8 cellular contexts compared by ENCODE assay signal in genomic region chr2:217223222-217223930, GRCh38.
A peak's percentile ranks its signal among the peaks of the same experiment; 100 is the strongest.
DNase-seq lines count a peak whose midpoint lies in the region; ATAC-seq and TF ChIP-seq lines count a peak whose summit lies in the region.

No MANE protein-coding gene starts in this region.

- H3K27ac Mint-ChIP-seq in activated CD8-positive, alpha-beta T cell treated with anti-CD3 and anti-CD28 coated beads for 36 hours = peak overlapping the region; percentile 88
- H3K27ac Mint-ChIP-seq in type B pancreatic cell (peak overlapping the region; percentile 77), GM23338 (no peak overlapping the region)

- peak; percentile 73 for ATAC-seq in GM21360 (IDR thresholded peaks at IDR 0.05; ENCODE audit: unreplicated experiment)
- peak; percentile 63 for ATAC-seq in HG03565 (IDR thresholded peaks at IDR 0.05; ENCODE audit: unreplicated experiment)
- peak; percentile 92 for ATAC-seq in activated CD8-positive, alpha-beta T cell treated with anti-CD3 and anti-CD28 coated beads for 36 hours
- no peak for ATAC-seq in GM23338

- H3K36me3 ChIP-seq in GM23338 (ENCODE audit: insufficient read depth) = no peaks in the 10 kb centered on the region

- peak; percentile 88 for DNase-seq in EL
- peak; percentile 81 for DNase-seq in activated CD8-positive, alpha-beta T cell treated with anti-CD3 and anti-CD28 coated beads for 36 hours
- DNase-seq in hepatic stellate cell (ENCODE audit: low spot score) = peak; percentile 47
- DNase-seq in type B pancreatic cell (ENCODE audit: extremely low spot score, unreplicated experiment) = no peak
- DNase-seq in DMS153 (lab: John Stamatoyannopoulos, UW) = no peak
- no peak for DNase-seq in GM23338 (ENCODE audit: low spot score)

- no peak for TF ChIP-seq CTCF in activated CD8-positive, alpha-beta T cell treated with anti-CD3 and anti-CD28 coated beads for 36 hours (IDR thresholded peaks at IDR 0.05)
- TF ChIP-seq CTCF in type B pancreatic cell (conservative IDR thresholded peaks at IDR 0.05) (no peak), GM23338 (conservative IDR thresholded peaks at IDR 0.05; ENCODE audit: low read depth in 2 of 2) (no peak)

- H2AFZ ChIP-seq in GM23338 = no peak overlapping the region

- no peak overlapping the region for H3K4me2 ChIP-seq in GM23338

- peaks cover 4% of the 10 kb centered on the region for H3K9me3 Mint-ChIP-seq in activated CD8-positive, alpha-beta T cell treated with anti-CD3 and anti-CD28 coated beads for 36 hours
- peaks cover 12% of the 10 kb centered on the region for H3K9me3 Mint-ChIP-seq in type B pancreatic cell
- H3K9me3 Mint-ChIP-seq in GM23338 = no peaks in the 10 kb centered on the region

- no peaks in the 10 kb centered on the region for H3K27me3 ChIP-seq in GM23338 (ENCODE audit: insufficient read depth)

- intact Hi-C loops in activated CD8-positive, alpha-beta T cell treated with anti-CD3 and anti-CD28 coated beads for 36 hours (cut with micrococcal nuclease) = loop anchor here (10.0 kb wide), 1 partner anchor 531 kb away; no protein-coding TSS in a partner anchor

- CTCF ChIA-PET in activated CD8-positive, alpha-beta T cell treated with anti-CD3 and anti-CD28 coated beads for 36 hours (lab: Charles Lee) = interaction anchor here (0.9 to 1.3 kb wide), 3 partner anchors 12 to 490 kb away, joined by 3 to 4 read pairs (median 3); no protein-coding TSS in a partner anchor

- peak overlapping the region; percentile 7 for H3K4me3 Mint-ChIP-seq in activated CD8-positive, alpha-beta T cell treated with anti-CD3 and anti-CD28 coated beads for 36 hours
- H3K4me3 Mint-ChIP-seq in type B pancreatic cell = no peak overlapping the region
- no peak overlapping the region for H3K4me3 Mint-ChIP-seq in GM23338

- peaks cover 9% of the 10 kb centered on the region for H3K27me3 Mint-ChIP-seq in activated CD8-positive, alpha-beta T cell treated with anti-CD3 and anti-CD28 coated beads for 36 hours
- peaks cover 4% of the 10 kb centered on the region for H3K27me3 Mint-ChIP-seq in type B pancreatic cell
- no peaks in the 10 kb centered on the region for H3K27me3 Mint-ChIP-seq in GM23338 (ENCODE audit: insufficient read depth, low read depth, poor library complexity)

- H3K9me2 ChIP-seq in GM23338 (ENCODE audit: insufficient read depth) = peaks cover 7% of the 10 kb centered on the region; the same call in 1 of the 2 replicates

- peaks cover 4% of the 10 kb centered on the region for H3K36me3 Mint-ChIP-seq in activated CD8-positive, alpha-beta T cell treated with anti-CD3 and anti-CD28 coated beads for 36 hours (ENCODE audit: low read depth)
- H3K36me3 Mint-ChIP-seq in type B pancreatic cell (no peaks in the 10 kb centered on the region), GM23338 (ENCODE audit: low read depth) (no peaks in the 10 kb centered on the region)

- H3K4me1 ChIP-seq in GM23338 (ENCODE audit: insufficient read depth) = no peaks in the 10 kb centered on the region

- H3K4me3 ChIP-seq in GM23338 = no peak overlapping the region

- no peak overlapping the region for H3K27ac ChIP-seq in GM23338 (ENCODE audit: low read depth)

- H3K4me1 Mint-ChIP-seq in activated CD8-positive, alpha-beta T cell treated with anti-CD3 and anti-CD28 coated beads for 36 hours (ENCODE audit: low read depth) = peaks cover 34% of the 10 kb centered on the region
- H3K4me1 Mint-ChIP-seq in type B pancreatic cell (ENCODE audit: unreplicated experiment) = peaks cover 22% of the 10 kb centered on the region
- H3K4me1 Mint-ChIP-seq in GM23338 = no peaks in the 10 kb centered on the region

- POLR2A ChIA-PET in activated CD8-positive, alpha-beta T cell treated with anti-CD3 and anti-CD28 coated beads for 36 hours (lab: Charles Lee) = no interaction called here

- no peaks in the 10 kb centered on the region for H3K79me2 ChIP-seq in GM23338 (replicated peaks; ENCODE audit: insufficient read depth)

- H4K20me1 ChIP-seq in GM23338 (replicated peaks; ENCODE audit: insufficient read depth) = no peaks in the 10 kb centered on the region

- no peaks in the 10 kb centered on the region for H3F3A ChIP-seq in GM23338 (replicated peaks; ENCODE audit: low read depth)

TF ChIP-seq in GM23338, 12 proteins besides CTCF, POLR2A, EP300 and RAD21:
- no peak for TF ChIP-seq JUNB (IDR thresholded peaks at IDR 0.05; ENCODE audit: unreplicated experiment)

Comparison
In these comparisons a context has a peak if more than half of its experiments do, and no peak if none do; other contexts are left out.
1. DNase-seq: peak in EL (single experiment), activated CD8-positive, alpha-beta T cell treated with anti-CD3 and anti-CD28 coated beads for 36 hours (single experiment) and hepatic stellate cell (single experiment); none in type B pancreatic cell (single experiment), DMS153 (single experiment) and GM23338 (single experiment).